ENCODE assay signal across 8 cellular contexts in the genomic region with DNA sequence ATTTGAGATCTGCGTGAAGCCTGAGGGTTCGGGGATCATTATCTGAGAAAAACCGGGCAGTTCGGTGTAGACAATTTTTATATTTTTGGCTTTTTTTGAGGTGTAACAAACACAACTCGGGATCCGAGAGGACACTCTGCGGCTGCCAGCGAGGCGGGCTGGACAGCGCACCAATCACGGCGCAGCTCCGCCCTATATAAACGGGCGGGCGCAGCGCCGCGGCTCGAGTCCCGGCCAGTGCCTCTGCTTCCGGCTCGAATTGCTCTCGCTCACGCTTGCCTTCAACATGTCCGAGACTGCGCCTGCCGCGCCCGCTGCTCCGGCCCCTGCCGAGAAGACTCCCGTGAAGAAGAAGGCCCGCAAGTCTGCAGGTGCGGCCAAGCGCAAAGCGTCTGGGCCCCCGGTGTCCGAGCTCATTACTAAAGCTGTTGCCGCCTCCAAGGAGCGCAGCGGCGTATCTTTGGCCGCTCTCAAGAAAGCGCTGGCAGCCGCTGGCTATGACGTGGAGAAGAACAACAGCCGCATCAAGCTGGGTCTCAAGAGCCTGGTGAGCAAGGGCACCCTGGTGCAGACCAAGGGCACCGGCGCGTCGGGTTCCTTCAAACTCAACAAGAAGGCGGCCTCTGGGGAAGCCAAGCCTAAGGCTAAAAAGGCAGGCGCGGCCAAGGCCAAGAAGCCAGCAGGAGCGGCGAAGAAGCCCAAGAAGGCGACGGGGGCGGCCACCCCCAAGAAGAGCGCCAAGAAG.
DNase-seq lines count a peak whose midpoint lies in the region; ATAC-seq and TF ChIP-seq lines count a peak whose summit lies in the region.

No MANE protein-coding gene starts in this region.

- peaks cover 7 to 8% of the 10 kb centered on the region in 2 donors for H3K36me3 Mint-ChIP-seq in activated T-cell treated with anti-CD3 and anti-CD28 coated beads, Interleukin-2, amount 50 U/mL, for 72 hours (ENCODE audit: insufficient read depth in 2 of 2)

- no peaks in the 10 kb centered on the region for H3K9me2 ChIP-seq in PC-3 (replicated peaks; ENCODE audit: low read length)

- peak overlapping the region; percentile 61 for H2AFZ ChIP-seq in PC-3 (ENCODE audit: low read length)

- no peaks in the 10 kb centered on the region for H3K9me3 Mint-ChIP-seq in activated T-cell treated with anti-CD3 and anti-CD28 coated beads, Interleukin-2, amount 50 U/mL, for 72 hours

- H3K27me3 Mint-ChIP-seq in activated T-cell treated with anti-CD3 and anti-CD28 coated beads, Interleukin-2, amount 50 U/mL, for 72 hours (ENCODE audit: low read depth), result no peaks in the 10 kb centered on the region

- CTCF ChIA-PET in PC-3 (lab: Charles Lee), result no interaction called here

- TF ChIP-seq EP300 in esophagus muscularis mucosa (IDR thresholded peaks at IDR 0.05), result no peak

- intact Hi-C loops in PC-3 (cut with micrococcal nuclease), result loop anchor here (2.0 to 5.0 kb wide), 2 partner anchors 976 to 1737 kb away; a partner anchor contains a TSS
- intact Hi-C loops in esophagus muscularis mucosa (cut with DNase I), result loop anchor here (1.0 to 10.0 kb wide), 3 partner anchors 31 to 124 kb away; a partner anchor contains a TSS

- WGBS in esophagus muscularis mucosa, result 0% methylated on average over 48 of the region's 61 CpGs

- TSS peak; percentile 55 for BruUV-seq in PC-3 (replicated peaks; lab: Mats Ljungman, UMichigan)

- H3K4me3 ChIP-seq in PC-3 (ENCODE audit: low read length), result peak overlapping the region; percentile 90
- H3K4me3 ChIP-seq in esophagus muscularis mucosa, result peak overlapping the region; percentile 59 to 85 (median 74)

- TF ChIP-seq POLR2A in esophagus muscularis mucosa (IDR thresholded peaks at IDR 0.05; ENCODE audit: low read depth), result peak; percentile 99

- TF ChIP-seq CTCF in PC-3 (conservative IDR thresholded peaks at IDR 0.05; ENCODE audit: low read depth, low read length) (no peak), esophagus muscularis mucosa (IDR thresholded peaks at IDR 0.05) (no peak)

- H3K27me3 ChIP-seq in PC-3 (ENCODE audit: low read length) (no peaks in the 10 kb centered on the region), esophagus muscularis mucosa (no peaks in the 10 kb centered on the region)

- peaks cover 43% of the 10 kb centered on the region for H3K4me1 Mint-ChIP-seq in activated T-cell treated with anti-CD3 and anti-CD28 coated beads, Interleukin-2, amount 50 U/mL, for 72 hours (ENCODE audit: low read depth)

- peak overlapping the region; percentile 79 for H3K27ac ChIP-seq in PC-3 (ENCODE audit: low read length)
- peak overlapping the region; percentile 93 to 98 (median 94) for H3K27ac ChIP-seq in esophagus muscularis mucosa (replicated peaks in 1 of 4)

- peak overlapping the region; percentile 99 for H3K27ac Mint-ChIP-seq in activated T-cell treated with anti-CD3 and anti-CD28 coated beads, Interleukin-2, amount 50 U/mL, for 72 hours

- H3F3A ChIP-seq in PC-3 (ENCODE audit: low read length, unreplicated experiment), result peaks cover 14% of the 10 kb centered on the region

- ATAC-seq in GM21526 (IDR thresholded peaks at IDR 0.05; ENCODE audit: low FRiP score, unreplicated experiment) (peak; percentile 48), PC-3 (peak; percentile 47)
- ATAC-seq in activated T-cell treated with anti-CD3 and anti-CD28 coated beads, Interleukin-2, amount 50 U/mL, for 72 hours (replicated peaks in 1 of 2), result peak; percentile 46 to 51

- H3K4me2 ChIP-seq in PC-3 (ENCODE audit: low read length), result peak overlapping the region; percentile 90

- H3K4me1 ChIP-seq in PC-3 (ENCODE audit: insufficient read depth, low read length) (peaks cover 25% of the 10 kb centered on the region), esophagus muscularis mucosa (peaks cover 17 to 36% (median 30%) of the 10 kb centered on the region in 4 donors)

- peak overlapping the region; percentile 94 for H3K9ac ChIP-seq in PC-3 (ENCODE audit: low read length)

- peak overlapping the region; percentile 88 to 95 for H3K4me3 Mint-ChIP-seq in activated T-cell treated with anti-CD3 and anti-CD28 coated beads, Interleukin-2, amount 50 U/mL, for 72 hours

- DNase-seq in DMS 273 (lab: John Stamatoyannopoulos, UW; ENCODE audit: unreplicated experiment) (peak; percentile 94), HuH-7.5 (ENCODE audit: low spot score) (peak; percentile 67), PC-3 (peak; percentile 95), esophagus muscularis mucosa (ENCODE audit: extremely low spot score) (peak; percentile 98), myocyte (ENCODE audit: low read depth) (peak; percentile 91)
- DNase-seq in activated T-cell treated with anti-CD3 and anti-CD28 coated beads, Interleukin-2, amount 50 U/mL, for 72 hours, result peak; percentile 93 to 95
- DNase-seq in stimulated activated CD8-positive, alpha-beta memory T cell treated with anti-CD3 and anti-CD28 coated beads, Interleukin-7, amount 100 ng/mL, for 24 hours (ENCODE audit: low read depth), result peak; percentile 68

- no peaks in the 10 kb centered on the region for H3K9me3 ChIP-seq in PC-3 (ENCODE audit: low read length)
- H3K9me3 ChIP-seq in esophagus muscularis mucosa, result no peaks in the 10 kb centered on the region

- H3K79me2 ChIP-seq in PC-3 (ENCODE audit: low read length), result peaks cover 42% of the 10 kb centered on the region

- H3K36me3 ChIP-seq in PC-3 (ENCODE audit: low read depth, low read length), result no peaks in the 10 kb centered on the region
- H3K36me3 ChIP-seq in esophagus muscularis mucosa, result no peaks in the 10 kb centered on the region

- H4K20me1 ChIP-seq in PC-3 (ENCODE audit: low read length), result peaks cover 28% of the 10 kb centered on the region

- POLR2A ChIA-PET in PC-3 (lab: Charles Lee; ENCODE audit: unreplicated experiment), result interaction anchor here (0.8 to 4.1 kb wide), 10 partner anchors 21 to 129 kb away, joined by 3 to 174 read pairs (median 5); a partner anchor contains a TSS

Comparison
In these comparisons a context has a peak if more than half of its experiments do, and no peak if none do; other contexts are left out.
1. Peak in every context shown above with its lines: DNase-seq, ATAC-seq, H3K4me3 ChIP-seq and H3K27ac ChIP-seq.